In the genomic region with DNA sequence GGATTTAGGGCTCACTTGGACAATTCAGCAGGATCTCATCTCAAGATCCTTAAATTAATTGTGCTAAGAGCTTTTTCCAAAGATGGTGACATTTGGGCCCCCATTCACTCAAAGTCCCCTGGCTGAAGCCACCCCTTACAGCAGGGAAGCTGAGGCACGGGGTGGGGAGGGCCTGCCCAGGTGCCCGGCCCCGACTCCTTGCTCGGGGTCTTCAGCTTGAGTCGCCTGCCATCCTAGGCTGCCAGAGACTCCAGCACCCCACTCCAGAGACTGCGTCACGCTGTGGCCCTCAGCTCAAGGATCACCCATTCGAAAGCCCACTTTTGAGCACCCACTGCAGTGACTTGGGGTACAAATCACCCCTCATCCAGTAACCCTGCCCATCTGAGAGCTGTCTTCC, we compare ENCODE assay signal across 33 cellular contexts. TPM values are rescaled to one million over a fixed set of nuclear protein-coding genes. Genes with fewer than 3 reads are reported as not detected.
"Had no signal": no experiment of that assay in that cellular context is flagged by ENCODE, and none has a peak within 500 bp of the region (broad histone marks: within the 10 kb centered on the region; RNA-seq: fewer than 3 reads in every experiment).

No MANE protein-coding gene starts in this region.

- H3K9ac ChIP-seq: neural progenitor cell had no signal

- H3K27me3 ChIP-seq: colonic mucosa, hepatocyte, neural progenitor cell, right lobe of liver, thyroid gland had no signal

- H3K27ac Mint-ChIP-seq: dendritic cell treated with granulocyte-macrophage colony-stimulating factor and Interleukin-4, amounts not matched to agents 40 ng/mL and 50 ng/mL, for 4 days; endodermal cell; immature natural killer cell; memory B cell; nephron; neural progenitor cell; stimulated activated effector memory CD8-positive, alpha-beta T cell treated with anti-CD3 and anti-CD28 coated beads, Interleukin-12 subunit alpha, Interleukin-12 subunit beta, amount 100 ng/mL, for 72 hours had no signal

- H3K79me2 ChIP-seq: hepatocyte had no signal

- H3K4me2 ChIP-seq: hepatocyte, neural progenitor cell, smooth muscle cell had no signal

- H3K36me3 Mint-ChIP-seq: immature natural killer cell; memory B cell; naive thymus-derived CD4-positive, alpha-beta T cell; neural progenitor cell; stimulated activated effector memory CD8-positive, alpha-beta T cell treated with anti-CD3 and anti-CD28 coated beads, Interleukin-12 subunit alpha, Interleukin-12 subunit beta, amount 100 ng/mL, for 72 hours; type B pancreatic cell had no signal

- H3K9me3 ChIP-seq: colonic mucosa, gastroesophageal sphincter, heart left ventricle, left ventricle myocardium inferior, right lobe of liver, stomach, thyroid gland had no signal

- H3K4me3 Mint-ChIP-seq: dendritic cell treated with granulocyte-macrophage colony-stimulating factor and Interleukin-4, amounts not matched to agents 40 ng/mL and 50 ng/mL, for 4 days; endodermal cell; immature natural killer cell; memory B cell; nephron; neural progenitor cell; stimulated activated effector memory CD8-positive, alpha-beta T cell treated with anti-CD3 and anti-CD28 coated beads, Interleukin-12 subunit alpha, Interleukin-12 subunit beta, amount 100 ng/mL, for 72 hours; type B pancreatic cell had no signal

- H3K36me3 ChIP-seq: colonic mucosa, gastroesophageal sphincter, heart left ventricle, left ventricle myocardium inferior, neural progenitor cell, right lobe of liver, stomach, thyroid gland had no signal

- H3K27ac ChIP-seq: colonic mucosa, epithelial cell of prostate, gastroesophageal sphincter, heart left ventricle, hepatocyte, left ventricle myocardium inferior, neural progenitor cell, right lobe of liver, stomach, thyroid gland had no signal

- H3K9me3 Mint-ChIP-seq: dendritic cell treated with granulocyte-macrophage colony-stimulating factor and Interleukin-4, amounts not matched to agents 40 ng/mL and 50 ng/mL, for 4 days; endodermal cell; immature natural killer cell; memory B cell; nephron; neural progenitor cell; stimulated activated effector memory CD8-positive, alpha-beta T cell treated with anti-CD3 and anti-CD28 coated beads, Interleukin-12 subunit alpha, Interleukin-12 subunit beta, amount 100 ng/mL, for 72 hours; type B pancreatic cell had no signal

- DNase-seq: central memory CD4-positive, alpha-beta T cell; colonic mucosa; effector CD8-positive, alpha-beta T cell; endodermal cell; foreskin fibroblast; immature natural killer cell; left cardiac atrium; left ventricle myocardium inferior; midbrain; naive thymus-derived CD4-positive, alpha-beta T cell; retina; stimulated activated CD4-positive, alpha-beta T cell treated with anti-CD3 and anti-CD28 coated beads, Interleukin-2, amount 100 ng/mL, for 24 hours; stimulated activated CD4-positive, alpha-beta T cell treated with anti-CD3 and anti-CD28 coated beads, Interleukin-4, amount 100 ng/mL, for 24 hours; stimulated activated naive CD4-positive, alpha-beta T cell treated with Interleukin-2 at 50 U/mL for 16 hours; stomach; thyroid gland had no signal

- H3K27me3 Mint-ChIP-seq: dendritic cell treated with granulocyte-macrophage colony-stimulating factor and Interleukin-4, amounts not matched to agents 40 ng/mL and 50 ng/mL, for 4 days; type B pancreatic cell had no signal

- ATAC-seq: esophagus mucosa; gastroesophageal sphincter; heart left ventricle; left cardiac atrium; naive thymus-derived CD4-positive, alpha-beta T cell; right lobe of liver; stimulated activated effector memory CD8-positive, alpha-beta T cell treated with anti-CD3 and anti-CD28 coated beads, Interleukin-12 subunit alpha, Interleukin-12 subunit beta, amount 100 ng/mL, for 72 hours had no signal

- H2AFZ ChIP-seq: hepatocyte, neural progenitor cell had no signal

- H3K4me1 Mint-ChIP-seq: immature natural killer cell, memory B cell, neural progenitor cell had no signal

- H3K4me3 ChIP-seq: colonic mucosa, gastroesophageal sphincter, heart left ventricle, hepatocyte, left ventricle myocardium inferior, lung, neural progenitor cell, right lobe of liver, smooth muscle cell, stomach, thyroid gland had no signal

- H3K4me1 ChIP-seq: colonic mucosa, neural progenitor cell had no signal

RNA-seq across cellular contexts. Expression of gene GPR78, which starts 39.2 kb away (rescaled TPM):
- total RNA-seq: colonic mucosa; gastroesophageal sphincter; kidney epithelial cell; left ventricle myocardium inferior; naive thymus-derived CD4-positive, alpha-beta T cell; pulmonary artery endothelial cell; right lobe of liver; smooth muscle cell; subcutaneous adipose tissue; thyroid gland had no signal
- polyA plus RNA-seq: heart left ventricle; immature natural killer cell; naive thymus-derived CD4-positive, alpha-beta T cell had no signal

RNA-seq across cellular contexts. Expression of gene CPZ, which starts 51.6 kb away (rescaled TPM):
- total RNA-seq: naive thymus-derived CD4-positive, alpha-beta T cell; pulmonary artery endothelial cell had no signal
- polyA plus RNA-seq: immature natural killer cell; naive thymus-derived CD4-positive, alpha-beta T cell had no signal
